ENCODE assay signal across 24 cellular contexts in genomic region chr3:52874160-52874701, GRCh38. TPM values are rescaled to one million over a fixed set of nuclear protein-coding genes. Genes with fewer than 3 reads are reported as not detected.
A peak's percentile ranks its signal among the peaks of the same experiment; 100 is the strongest.
DNase-seq lines count a peak whose midpoint lies in the region; ATAC-seq and TF ChIP-seq lines count a peak whose summit lies in the region.
"Had no signal": no experiment of that assay in that cellular context is flagged by ENCODE, and none has a peak within 500 bp of the region (broad histone marks: within the 10 kb centered on the region; RNA-seq: fewer than 3 reads in every experiment).

No MANE protein-coding gene starts in this region.

- H3K4me1 ChIP-seq in GM23338 (ENCODE audit: insufficient read depth) = peaks cover 7% of the 10 kb centered on the region
- H3K4me1 ChIP-seq in skeletal muscle satellite cell (ENCODE audit: control insufficient read depth, insufficient read depth, low read length) = peaks cover 11% of the 10 kb centered on the region
- H3K4me1 ChIP-seq: foreskin keratinocyte, HAP-1 had no signal

- H3K79me2 ChIP-seq in GM23338 (replicated peaks; ENCODE audit: insufficient read depth) = peaks cover 26% of the 10 kb centered on the region

- H3K9me2 ChIP-seq in GM23338 (ENCODE audit: insufficient read depth) = no peaks in the 10 kb centered on the region

- POLR2A ChIA-PET in activated naive CD8-positive, alpha-beta T cell treated with anti-CD3 and anti-CD28 coated beads, Interleukin-2, amount 10 ng/mL, durations not matched to agents 7 days and 5 days (lab: Charles Lee) = interaction anchor here (0.9 to 1.9 kb wide), 3 partner anchors 19 to 172 kb away, joined by 3 to 5 read pairs (median 4); no protein-coding TSS in a partner anchor

- peaks cover 50% of the 10 kb centered on the region for H3K4me1 Mint-ChIP-seq in activated T-cell treated with anti-CD3 and anti-CD28 coated beads, Interleukin-2, amount 50 U/mL, for 24 hours (ENCODE audit: low read depth)
- peaks cover 36% of the 10 kb centered on the region for H3K4me1 Mint-ChIP-seq in activated T-cell treated with anti-CD3 and anti-CD28 coated beads, Interleukin-2, amount 50 U/mL, for 4 hours (ENCODE audit: low read depth)
- H3K4me1 Mint-ChIP-seq in GM23338 = peaks cover 30% of the 10 kb centered on the region
- peaks cover 35% of the 10 kb centered on the region for H3K4me1 Mint-ChIP-seq in activated naive CD8-positive, alpha-beta T cell treated with anti-CD3 and anti-CD28 coated beads, Interleukin-2, amount 10 ng/mL, durations not matched to agents 7 days and 5 days

- H3K27ac Mint-ChIP-seq in activated T-cell treated with anti-CD3 and anti-CD28 coated beads, Interleukin-2, amount 50 U/mL, for 24 hours = peak overlapping the region; percentile 71
- H3K27ac Mint-ChIP-seq in GM23338 = peak overlapping the region; percentile 80; the same call in 1 of the 2 replicates
- peak overlapping the region; percentile 27 for H3K27ac Mint-ChIP-seq in activated naive CD8-positive, alpha-beta T cell treated with anti-CD3 and anti-CD28 coated beads, Interleukin-2, amount 10 ng/mL, durations not matched to agents 7 days and 5 days

- H3K4me3 ChIP-seq in GM23338 = no peak overlapping the region
- no peak overlapping the region for H3K4me3 ChIP-seq in skeletal muscle satellite cell (ENCODE audit: low read length)
- H3K4me3 ChIP-seq: HAP-1, lower lobe of right lung, spleen had no signal

- no peaks in the 10 kb centered on the region for H3K9me3 ChIP-seq in skeletal muscle satellite cell (replicated peaks; ENCODE audit: low read length)
- H3K9me3 ChIP-seq: HAP-1, lower lobe of right lung, spleen had no signal

- no peak for TF ChIP-seq CTCF in GM23338 (conservative IDR thresholded peaks at IDR 0.05; ENCODE audit: low read depth in 2 of 2)

- H3K36me3 ChIP-seq in GM23338 (ENCODE audit: insufficient read depth) (no peaks in the 10 kb centered on the region), skeletal muscle satellite cell (ENCODE audit: insufficient read depth, low read length) (no peaks in the 10 kb centered on the region)
- H3K36me3 ChIP-seq: HAP-1, lower lobe of right lung had no signal

- no peaks in the 10 kb centered on the region for H3K27me3 ChIP-seq in GM23338 (ENCODE audit: insufficient read depth)
- no peaks in the 10 kb centered on the region for H3K27me3 ChIP-seq in skeletal muscle satellite cell (ENCODE audit: control insufficient read depth, insufficient read depth, low read length)
- H3K27me3 ChIP-seq: foreskin keratinocyte, spleen had no signal

- H3K9ac ChIP-seq in skeletal muscle satellite cell (ENCODE audit: low read depth, low read length) = no peak overlapping the region

- H3K4me3 Mint-ChIP-seq in activated T-cell treated with anti-CD3 and anti-CD28 coated beads, Interleukin-2, amount 50 U/mL, for 24 hours = no peak overlapping the region
- H3K4me3 Mint-ChIP-seq in activated T-cell treated with anti-CD3 and anti-CD28 coated beads, Interleukin-2, amount 50 U/mL, for 4 hours = no peak overlapping the region
- H3K4me3 Mint-ChIP-seq in GM23338 = no peak overlapping the region
- peak overlapping the region; percentile 41 for H3K4me3 Mint-ChIP-seq in activated naive CD8-positive, alpha-beta T cell treated with anti-CD3 and anti-CD28 coated beads, Interleukin-2, amount 10 ng/mL, durations not matched to agents 7 days and 5 days

- H3K9me3 Mint-ChIP-seq in activated T-cell treated with anti-CD3 and anti-CD28 coated beads, Interleukin-2, amount 50 U/mL, for 24 hours = no peaks in the 10 kb centered on the region
- H3K9me3 Mint-ChIP-seq in activated T-cell treated with anti-CD3 and anti-CD28 coated beads, Interleukin-2, amount 50 U/mL, for 4 hours = no peaks in the 10 kb centered on the region
- H3K9me3 Mint-ChIP-seq in GM23338 = no peaks in the 10 kb centered on the region
- H3K9me3 Mint-ChIP-seq in activated naive CD8-positive, alpha-beta T cell treated with anti-CD3 and anti-CD28 coated beads, Interleukin-2, amount 10 ng/mL, durations not matched to agents 7 days and 5 days = no peaks in the 10 kb centered on the region

- peaks cover 4% of the 10 kb centered on the region for H3K36me3 Mint-ChIP-seq in activated T-cell treated with anti-CD3 and anti-CD28 coated beads, Interleukin-2, amount 50 U/mL, for 24 hours (ENCODE audit: low read depth)
- H3K36me3 Mint-ChIP-seq in activated T-cell treated with anti-CD3 and anti-CD28 coated beads, Interleukin-2, amount 50 U/mL, for 4 hours (ENCODE audit: insufficient read depth) = peaks cover 6% of the 10 kb centered on the region
- no peaks in the 10 kb centered on the region for H3K36me3 Mint-ChIP-seq in GM23338 (ENCODE audit: low read depth)
- peaks cover 6% of the 10 kb centered on the region for H3K36me3 Mint-ChIP-seq in activated naive CD8-positive, alpha-beta T cell treated with anti-CD3 and anti-CD28 coated beads, Interleukin-2, amount 10 ng/mL, durations not matched to agents 7 days and 5 days

- H3F3A ChIP-seq in GM23338 (replicated peaks; ENCODE audit: low read depth) = no peaks in the 10 kb centered on the region

- H3K27me3 Mint-ChIP-seq in activated T-cell treated with anti-CD3 and anti-CD28 coated beads, Interleukin-2, amount 50 U/mL, for 24 hours = no peaks in the 10 kb centered on the region
- no peaks in the 10 kb centered on the region for H3K27me3 Mint-ChIP-seq in activated T-cell treated with anti-CD3 and anti-CD28 coated beads, Interleukin-2, amount 50 U/mL, for 4 hours (ENCODE audit: low read depth)
- H3K27me3 Mint-ChIP-seq in GM23338 (ENCODE audit: insufficient read depth, low read depth, poor library complexity) = no peaks in the 10 kb centered on the region
- H3K27me3 Mint-ChIP-seq in activated naive CD8-positive, alpha-beta T cell treated with anti-CD3 and anti-CD28 coated beads, Interleukin-2, amount 10 ng/mL, durations not matched to agents 7 days and 5 days = no peaks in the 10 kb centered on the region

- H3K27ac ChIP-seq in GM23338 (ENCODE audit: low read depth) = no peak overlapping the region
- H3K27ac ChIP-seq: foreskin keratinocyte, lower lobe of right lung had no signal

- H3K4me2 ChIP-seq in GM23338 = no peak overlapping the region
- peak overlapping the region; percentile 0 for H3K4me2 ChIP-seq in skeletal muscle satellite cell (ENCODE audit: low read length)

- ATAC-seq in activated T-cell treated with anti-CD3 and anti-CD28 coated beads, Interleukin-2, amount 50 U/mL, for 4 hours = no peak
- ATAC-seq in GM23338 = no peak
- ATAC-seq in activated naive CD8-positive, alpha-beta T cell treated with anti-CD3 and anti-CD28 coated beads, Interleukin-2, amount 10 ng/mL, durations not matched to agents 7 days and 5 days (ENCODE audit: low read depth) = peak; percentile 36
- no peak for ATAC-seq in GM18858 (IDR thresholded peaks at IDR 0.05; ENCODE audit: unreplicated experiment)
- ATAC-seq: foreskin keratinocyte, lower lobe of right lung, SK-N-SH treated with all-trans-retinoic acid at 6 μM for 48 hours had no signal

- no peaks in the 10 kb centered on the region; the same call in none of the 2 replicates for H4K20me1 ChIP-seq in GM23338 (replicated peaks; ENCODE audit: insufficient read depth)

- no peak for DNase-seq in activated T-cell treated with anti-CD3 and anti-CD28 coated beads, Interleukin-2, amount 50 U/mL, for 24 hours
- no peak for DNase-seq in activated T-cell treated with anti-CD3 and anti-CD28 coated beads, Interleukin-2, amount 50 U/mL, for 4 hours
- no peak for DNase-seq in GM23338 (ENCODE audit: low spot score)
- no peak for DNase-seq in activated naive CD8-positive, alpha-beta T cell treated with anti-CD3 and anti-CD28 coated beads, Interleukin-2, amount 10 ng/mL, durations not matched to agents 7 days and 5 days
- DNase-seq in NCI-H2227 (lab: John Stamatoyannopoulos, UW; ENCODE audit: unreplicated experiment) = no peak
- DNase-seq in AML-193 (lab: John Stamatoyannopoulos, UW) = no peak
- DNase-seq: Calu3; caudate nucleus; foreskin keratinocyte; hippocampal formation; lower lobe of right lung; NCI-H1417 treated with DMSO at 0.1 percent for 48 hours; NCI-H526 treated with DMSO at 0.1 percent for 48 hours; RPMI8226; spleen; stimulated activated CD4-positive, alpha-beta T cell treated with anti-CD3 and anti-CD28 coated beads, Interleukin-4, amount 100 ng/mL, for 24 hours; T-helper 9 cell had no signal

- H2AFZ ChIP-seq in GM23338 = no peak overlapping the region

TF ChIP-seq in GM23338, 12 proteins besides CTCF, POLR2A, EP300 and RAD21 (continues in another document):
- TF ChIP-seq CREB1 (CRISPR knock-in tag; IDR thresholded peaks at IDR 0.05; ENCODE audit: low read depth) (no peak), JUNB (IDR thresholded peaks at IDR 0.05; ENCODE audit: unreplicated experiment) (no peak), EZH2 (IDR thresholded peaks at IDR 0.05; ENCODE audit: low read depth, unreplicated experiment) (no peak), POLR2AphosphoS5 (IDR thresholded peaks at IDR 0.05; ENCODE audit: low read depth) (no peak), ZNF114 (CRISPR knock-in tag; IDR thresholded peaks at IDR 0.05) (no peak), STAT1 (IDR thresholded peaks at IDR 0.05; ENCODE audit: unreplicated experiment) (no peak), ZNF331 (CRISPR knock-in tag; IDR thresholded peaks at IDR 0.05; ENCODE audit: low read depth) (no peak)

RNA-seq across cellular contexts. Expression of gene STIMATE, which starts 23.1 kb away (rescaled TPM):
- 10 to 100 TPM; 20.0 to 26.0 (median 25.6) TPM for total RNA-seq in activated T-cell treated with anti-CD3 and anti-CD28 coated beads, Interleukin-2, amount 50 U/mL, for 4 hours
- 23.6 and 24.3 TPM in 2 replicates for total RNA-seq in GM23338 (2014; rRNA removed; shearing (Covaris generic))
- polyA plus RNA-seq in GM23338 (2016; fragmentation: Nextera tagmentation; extraction: Ambion mirVana) = 11.2 and 13.9 TPM in 2 replicates
- 10 to 100 TPM; 38.5 to 39.1 TPM for total RNA-seq in activated naive CD8-positive, alpha-beta T cell treated with anti-CD3 and anti-CD28 coated beads, Interleukin-2, amount 10 ng/mL, durations not matched to agents 7 days and 5 days
- 6.6 and 15.5 TPM in 2 replicates for total RNA-seq in skeletal muscle satellite cell (2012; rRNA removed)

RNA-seq across cellular contexts. Expression of gene MUSTN1, which starts 39.4 kb away (rescaled TPM):
- total RNA-seq in activated T-cell treated with anti-CD3 and anti-CD28 coated beads, Interleukin-2, amount 50 U/mL, for 4 hours = 1 to 10 TPM in 1 of 3 donors, under 1 TPM in 2; 0.38 to 1.2 (median 0.58) TPM
- 1.4 TPM in 1 of 2 replicates, not detected in the other for total RNA-seq in GM23338 (2014; rRNA removed; shearing (Covaris generic))
- 0.40 and 1.2 TPM in 2 replicates for polyA plus RNA-seq in GM23338 (2016; fragmentation: Nextera tagmentation; extraction: Ambion mirVana)
- 1 to 10 TPM; 1.3 to 1.9 TPM for total RNA-seq in activated naive CD8-positive, alpha-beta T cell treated with anti-CD3 and anti-CD28 coated beads, Interleukin-2, amount 10 ng/mL, durations not matched to agents 7 days and 5 days
- total RNA-seq in skeletal muscle satellite cell (2012; rRNA removed) = 0.44 TPM in 1 of 2 replicates, not detected in the other
- total RNA-seq: Daoy, renal cortical epithelial cell had no signal
- polyA plus RNA-seq: BJ had no signal

RNA-seq across cellular contexts. Expression of gene ITIH4, which starts 43.8 kb away (rescaled TPM):
- total RNA-seq in activated T-cell treated with anti-CD3 and anti-CD28 coated beads, Interleukin-2, amount 50 U/mL, for 4 hours = 1 to 10 TPM; 6.9 to 8.2 (median 8.0) TPM
- 1.4 and 6.4 TPM in 2 replicates for total RNA-seq in GM23338 (2014; rRNA removed; shearing (Covaris generic))
- 0.82 and 0.89 TPM in 2 replicates for polyA plus RNA-seq in GM23338 (2016; fragmentation: Nextera tagmentation; extraction: Ambion mirVana)
- total RNA-seq in activated naive CD8-positive, alpha-beta T cell treated with anti-CD3 and anti-CD28 coated beads, Interleukin-2, amount 10 ng/mL, durations not matched to agents 7 days and 5 days = 10 to 100 TPM; 29.2 to 30.7 TPM
- under 0.01 TPM in 1 of 2 replicates, not detected in the other for total RNA-seq in skeletal muscle satellite cell (2012; rRNA removed)

Comparison
In these comparisons a context has a peak if more than half of its experiments do, and no peak if none do; other contexts are left out.
1. H3K27ac Mint-ChIP-seq: peak in every context shown above with its lines; median percentile 80 in GM23338; 71 in activated T-cell treated with anti-CD3 and anti-CD28 coated beads, Interleukin-2, amount 50 U/mL, for 24 hours; 27 in activated naive CD8-positive, alpha-beta T cell treated with anti-CD3 and anti-CD28 coated beads, Interleukin-2, amount 10 ng/mL, durations not matched to agents 7 days and 5 days.